11 cellular contexts compared by ENCODE assay signal in the genomic region with DNA sequence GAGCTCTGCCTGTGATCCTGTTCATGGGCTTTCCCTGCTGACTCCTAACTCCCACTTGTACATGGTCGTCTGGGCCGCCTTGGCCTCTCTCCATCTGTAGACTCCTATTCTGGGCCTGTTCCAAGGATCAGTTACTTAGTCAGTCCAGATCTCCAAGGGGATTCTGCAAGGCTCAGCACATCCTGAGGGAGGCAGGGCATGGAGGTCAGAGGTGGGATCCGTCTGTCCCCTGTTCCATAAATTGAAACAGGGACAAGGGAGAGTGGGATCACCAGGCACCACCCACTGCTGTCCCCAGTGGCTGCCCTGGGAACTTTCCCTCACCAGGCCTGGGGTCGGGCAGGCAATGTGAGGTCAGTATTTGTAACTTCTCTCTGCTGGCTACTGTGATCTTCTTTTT.
DNase-seq lines count a peak whose midpoint lies in the region; ATAC-seq, FAIRE-seq and TF ChIP-seq lines count a peak whose summit lies in the region.
"Had no signal": no experiment of that assay in that cellular context is flagged by ENCODE, and none has a peak within 500 bp of the region (broad histone marks: within the 10 kb centered on the region; RNA-seq: fewer than 3 reads in every experiment).

No MANE protein-coding gene starts in this region.

- H3K4me1 ChIP-seq in DND-41 (ENCODE audit: insufficient read depth, low read length): no peaks in the 10 kb centered on the region
- H3K4me1 ChIP-seq in MM.1S (ENCODE audit: low read length): no peaks in the 10 kb centered on the region; the same call in 1 of the 2 replicates
- H3K4me1 ChIP-seq in parathyroid adenoma: peaks cover 11% of the 10 kb centered on the region

- H3K27ac ChIP-seq in DND-41 (ENCODE audit: low read length) (no peak overlapping the region), MM.1S (ENCODE audit: low read length) (no peak overlapping the region), parathyroid adenoma (no peak overlapping the region)

- no peaks in the 10 kb centered on the region for H3K9me2 ChIP-seq in MM.1S (replicated peaks; ENCODE audit: insufficient read depth, low read length)

- no peak overlapping the region for H3K4me2 ChIP-seq in DND-41 (ENCODE audit: insufficient read depth, low read length)
- no peak overlapping the region for H3K4me2 ChIP-seq in MM.1S (ENCODE audit: low read depth, low read length)
- H3K4me2 ChIP-seq in parathyroid adenoma (ENCODE audit: low read length): no peak overlapping the region

- H3K36me3 ChIP-seq in DND-41 (ENCODE audit: insufficient read depth, low read length): no peaks in the 10 kb centered on the region
- no peaks in the 10 kb centered on the region for H3K36me3 ChIP-seq in MM.1S (replicated peaks; ENCODE audit: insufficient read depth, low read length)
- H3K36me3 ChIP-seq in parathyroid adenoma (ENCODE audit: control insufficient read depth, insufficient read depth, low read length): no peaks in the 10 kb centered on the region

- no peak overlapping the region for H3K9ac ChIP-seq in DND-41 (ENCODE audit: low read depth, low read length)
- H3K9ac ChIP-seq in MM.1S (ENCODE audit: low read length): no peak overlapping the region
- H3K9ac ChIP-seq in parathyroid adenoma: no peak overlapping the region

- DNase-seq in DND-41: no peak
- DNase-seq in MM.1S: no peak
- no peak for DNase-seq in foreskin fibroblast
- no peak for DNase-seq in NCI-H774 (lab: John Stamatoyannopoulos, UW)
- no peak for DNase-seq in GM19239 (ENCODE audit: insufficient read length, low spot score)
- no peak for DNase-seq in NCI-H1436 (lab: John Stamatoyannopoulos, UW)
- DNase-seq: amniotic stem cell, NCI-H2029 had no signal

- TF ChIP-seq CTCF in DND-41 (IDR thresholded peaks at IDR 0.05; ENCODE audit: borderline replicate concordance, extremely low read depth, low read length, poor library complexity, severe bottlenecking): peak; percentile 26
- TF ChIP-seq CTCF in MM.1S (IDR thresholded peaks at IDR 0.05; ENCODE audit: low read length): peak; percentile 20; the same call in 1 of the 2 replicates
- peak; percentile 33 for TF ChIP-seq CTCF in foreskin fibroblast (IDR thresholded peaks at IDR 0.05; ENCODE audit: low read depth, low read length)
- TF ChIP-seq CTCF in parathyroid adenoma (IDR thresholded peaks at IDR 0.05): peak; percentile 24

- H3K9me3 ChIP-seq in DND-41 (ENCODE audit: insufficient read depth, low read length, severe bottlenecking): no peaks in the 10 kb centered on the region
- no peaks in the 10 kb centered on the region for H3K9me3 ChIP-seq in MM.1S (replicated peaks; ENCODE audit: insufficient read depth, low read length)
- H3K9me3 ChIP-seq in parathyroid adenoma (ENCODE audit: control insufficient read depth, low read length): no peaks in the 10 kb centered on the region

- no peaks in the 10 kb centered on the region for H3K27me3 ChIP-seq in DND-41 (ENCODE audit: insufficient read depth, low read length, poor library complexity)
- no peaks in the 10 kb centered on the region for H3K27me3 ChIP-seq in MM.1S (replicated peaks; ENCODE audit: insufficient read depth, low read length)
- no peaks in the 10 kb centered on the region for H3K27me3 ChIP-seq in parathyroid adenoma (ENCODE audit: control insufficient read depth, insufficient read depth, low read length)

- ATAC-seq in DND-41 (ENCODE audit: insufficient read depth, low read depth) (no peak), GM21423 (IDR thresholded peaks at IDR 0.05; ENCODE audit: unreplicated experiment) (no peak)

- no peaks in the 10 kb centered on the region for H3K79me2 ChIP-seq in DND-41 (ENCODE audit: insufficient read depth, low read length)
- H3K79me2 ChIP-seq in MM.1S (ENCODE audit: low read length): no peaks in the 10 kb centered on the region
- H3K79me2 ChIP-seq in parathyroid adenoma: no peaks in the 10 kb centered on the region

- no peak overlapping the region for H2AFZ ChIP-seq in DND-41 (ENCODE audit: low read depth, low read length)
- H2AFZ ChIP-seq in MM.1S (ENCODE audit: low read length): peak overlapping the region; percentile 10; the same call in 1 of the 2 replicates
- H2AFZ ChIP-seq in parathyroid adenoma: no peak overlapping the region

- no peak for FAIRE-seq in GM19239 (lab: Jason Lieb, UNC)
- FAIRE-seq: TTC549 had no signal

- H3F3A ChIP-seq in MM.1S (ENCODE audit: insufficient read depth, low read length): no peaks in the 10 kb centered on the region

- no peaks in the 10 kb centered on the region for H4K20me1 ChIP-seq in DND-41 (ENCODE audit: insufficient read depth, low read length)
- H4K20me1 ChIP-seq in MM.1S (ENCODE audit: insufficient read depth, low read length): no peaks in the 10 kb centered on the region

- H3K4me3 ChIP-seq in DND-41 (ENCODE audit: low read depth in 1 of 2, low read length in 2 of 2) (no peak overlapping the region), MM.1S (ENCODE audit: low read length) (no peak overlapping the region), foreskin fibroblast (ENCODE audit: low read depth in 1 of 2, low read length in 2 of 2) (no peak overlapping the region), parathyroid adenoma (ENCODE audit: low read depth, low read length) (no peak overlapping the region)
